In the genomic region with DNA sequence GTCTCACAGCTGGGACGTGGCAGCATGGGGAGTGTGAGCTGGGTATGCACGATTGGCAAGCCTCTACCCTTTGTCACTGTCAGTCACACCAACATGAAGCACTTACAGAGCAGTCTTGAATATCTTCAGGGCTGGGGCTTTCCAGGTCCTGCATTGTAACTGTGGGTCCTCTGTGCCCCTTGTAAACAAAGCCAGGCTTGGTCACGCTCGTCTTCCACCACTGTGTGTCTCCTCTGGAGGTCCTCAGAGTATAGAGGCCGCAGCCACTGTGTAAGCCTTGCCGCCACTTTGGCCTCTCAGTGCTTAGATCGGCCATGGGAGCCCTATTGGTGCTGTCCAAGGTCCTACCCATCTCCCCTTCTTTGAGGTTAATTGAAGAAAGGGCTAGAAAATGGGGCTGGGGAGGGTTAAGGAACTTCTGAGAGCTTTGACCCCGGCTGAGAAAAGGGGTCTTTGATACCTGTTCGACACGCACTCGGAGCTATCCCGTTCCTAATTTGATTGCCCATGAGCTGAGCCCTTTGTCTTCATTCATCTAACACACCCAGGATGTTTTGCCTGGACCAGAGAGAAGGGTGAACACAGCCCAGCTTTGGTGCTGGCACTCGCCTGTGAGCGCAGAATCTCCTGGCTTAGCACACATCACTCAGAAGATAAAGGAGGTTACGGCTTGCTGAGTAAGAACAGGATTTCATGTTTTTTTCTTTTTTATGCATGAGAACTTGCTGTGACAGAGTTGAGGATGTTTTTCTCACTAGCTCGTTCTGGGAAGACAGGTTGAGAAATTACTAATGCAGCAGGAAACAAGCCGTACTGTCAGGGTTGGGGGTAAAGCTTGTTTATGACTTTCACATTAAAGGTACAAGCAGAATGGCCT, we compare ENCODE assay signal across 9 cellular contexts.
A peak's percentile ranks its signal among the peaks of the same experiment; 100 is the strongest.
DNase-seq lines count a peak whose midpoint lies in the region; ATAC-seq and TF ChIP-seq lines count a peak whose summit lies in the region.
"Had no signal": no experiment of that assay in that cellular context is flagged by ENCODE, and none has a peak within 500 bp of the region (broad histone marks: within the 10 kb centered on the region; RNA-seq: fewer than 3 reads in every experiment).

No MANE protein-coding gene starts in this region.

- ATAC-seq in GM21423 (IDR thresholded peaks at IDR 0.05; ENCODE audit: unreplicated experiment) (peak; percentile 68), HG03521 (IDR thresholded peaks at IDR 0.05; ENCODE audit: unreplicated experiment) (peak; percentile 58)

- DNase-seq in GM12864 (ENCODE audit: low read depth) (peak; percentile 77), ecto neural progenitor cell (ENCODE audit: low spot score) (peak; percentile 66), dedifferentiated amniotic fluid mesenchymal stem cell (ENCODE audit: extremely low spot score) (no peak), H4 (ENCODE audit: low spot score) (no peak), RWPE1 (ENCODE audit: low spot score) (no peak), midbrain (lab: John Stamatoyannopoulos, UW) (no peak)
- DNase-seq: naive B cell had no signal

- H3K27ac ChIP-seq in RWPE1 = no peak overlapping the region

- POLR2A ChIA-PET in RWPE1 (lab: Yijun Ruan, JAX; ENCODE audit: low non-redundant PET) = no interaction called here

- TF ChIP-seq CTCF in GM12864 (IDR thresholded peaks at IDR 0.05; ENCODE audit: low read depth, low read length, missing control alignments) (no peak), RWPE1 (conservative IDR thresholded peaks at IDR 0.05; ENCODE audit: low read depth) (no peak)

- CTCF ChIA-PET in RWPE1 (lab: Yijun Ruan, JAX) = interaction anchor here (0.6 kb wide), 2 partner anchors 50 to 440 kb away, joined by 3 read pairs; no protein-coding TSS in a partner anchor

- H3K4me3 ChIP-seq in GM12864 (ENCODE audit: low read depth, low read length) = no peak overlapping the region; the same call in 1 of the 2 replicates

Comparison
In these comparisons a context has a peak if more than half of its experiments do, and no peak if none do; other contexts are left out.
1. DNase-seq: peak in GM12864 (single experiment) and ecto neural progenitor cell (single experiment); none in dedifferentiated amniotic fluid mesenchymal stem cell (single experiment), H4 (single experiment), RWPE1 (single experiment) and midbrain (single experiment).